8 cellular contexts compared by ENCODE assay signal in genomic region chr11:93236741-93237675, GRCh38. TPM values are rescaled to one million over a fixed set of nuclear protein-coding genes. Genes with fewer than 3 reads are reported as not detected.
DNase-seq lines count a peak whose midpoint lies in the region; ATAC-seq and TF ChIP-seq lines count a peak whose summit lies in the region.

No MANE protein-coding gene starts in this region.

- no peak overlapping the region for H3K14ac ChIP-seq in mesenchymal stem cell (ENCODE audit: low read length in 2 of 2)

- WGBS in mesenchymal stem cell = 57% methylated on average over 10 of the region's 10 CpGs

- H3K4ac ChIP-seq in mesenchymal stem cell (ENCODE audit: low read depth in 1 of 2, low read length in 2 of 2) = no peak overlapping the region

- no peaks in the 10 kb centered on the region for H3K9me3 ChIP-seq in mesenchymal stem cell (ENCODE audit: control insufficient read depth, low read length)

- no peak overlapping the region for H3K27ac Mint-ChIP-seq in T-helper 2 cell treated with Interferon-gamma antibody and Interleukin-4, amounts not matched to agents 5 μg/mL and 100 μg/mL, for 36 hours

- H3K79me1 ChIP-seq in mesenchymal stem cell (replicated peaks; ENCODE audit: low read length, poor library complexity, severe bottlenecking) = no peaks in the 10 kb centered on the region

- H3K36me3 ChIP-seq in mesenchymal stem cell (ENCODE audit: control insufficient read depth in 1 of 2, insufficient read depth in 2 of 2, low read depth in 1 of 2, low read length in 2 of 2) = no peaks in the 10 kb centered on the region

- H3K4me1 ChIP-seq in mesenchymal stem cell (ENCODE audit: control insufficient read depth, insufficient read depth, low read depth, low read length) = no peaks in the 10 kb centered on the region

- H3K4me3 ChIP-seq in AG09309 (ENCODE audit: control insufficient read depth, low read depth, low read length) (no peak overlapping the region), GM12875 (ENCODE audit: low read depth, low read length) (no peak overlapping the region), choroid plexus epithelial cell (ENCODE audit: low read depth, low read length) (no peak overlapping the region), mesenchymal stem cell (ENCODE audit: insufficient read depth in 1 of 2, low read depth in 1 of 2, low read length in 2 of 2) (no peak overlapping the region), coronary artery (no peak overlapping the region)

- no peak overlapping the region for H3K27ac ChIP-seq in mesenchymal stem cell (ENCODE audit: low read length, poor library complexity, severe bottlenecking)
- H3K27ac ChIP-seq in coronary artery = no peak overlapping the region

- H3K4me1 Mint-ChIP-seq in T-helper 2 cell treated with Interferon-gamma antibody and Interleukin-4, amounts not matched to agents 5 μg/mL and 100 μg/mL, for 36 hours (ENCODE audit: low read depth) = peaks cover 2% of the 10 kb centered on the region

- ATAC-seq in HG03025 (IDR thresholded peaks at IDR 0.05; ENCODE audit: low FRiP score, unreplicated experiment) = peak; percentile 46

- H3K36me3 Mint-ChIP-seq in T-helper 2 cell treated with Interferon-gamma antibody and Interleukin-4, amounts not matched to agents 5 μg/mL and 100 μg/mL, for 36 hours (ENCODE audit: low read depth) = no peaks in the 10 kb centered on the region

- no peak overlapping the region for H2BK120ac ChIP-seq in mesenchymal stem cell (ENCODE audit: low read depth, low read length)

- H3K18ac ChIP-seq in mesenchymal stem cell (ENCODE audit: low read depth in 1 of 2, low read length in 2 of 2) = no peak overlapping the region

- H4K8ac ChIP-seq in mesenchymal stem cell (ENCODE audit: low read length) = no peak overlapping the region

- no peak overlapping the region for H3K9ac ChIP-seq in mesenchymal stem cell (ENCODE audit: low read length)

- no peak overlapping the region for H3K4me2 ChIP-seq in mesenchymal stem cell (ENCODE audit: low read length, poor library complexity, severe bottlenecking)

- no peak overlapping the region for H2AFZ ChIP-seq in mesenchymal stem cell (ENCODE audit: low read depth, low read length)

- peak; percentile 50 for TF ChIP-seq CTCF in AG09309 (IDR thresholded peaks at IDR 0.05; ENCODE audit: control insufficient read depth, insufficient read depth, low read depth, low read length, missing control alignments)
- peak; percentile 55 for TF ChIP-seq CTCF in GM12875 (IDR thresholded peaks at IDR 0.05; ENCODE audit: borderline replicate concordance, insufficient read depth, low read depth, low read length)
- TF ChIP-seq CTCF in choroid plexus epithelial cell (conservative IDR thresholded peaks at IDR 0.05; ENCODE audit: low read depth, low read length) = peak; percentile 81
- no peak for TF ChIP-seq CTCF in coronary artery (IDR thresholded peaks at IDR 0.05)

- DNase-seq in AG09309 (ENCODE audit: low read depth) (peak; percentile 8), NCI-H69 (lab: John Stamatoyannopoulos, UW) (peak; percentile 80), choroid plexus epithelial cell (ENCODE audit: low read depth) (peak; percentile 73), mesenchymal stem cell (peak; percentile 51), coronary artery (ENCODE audit: low spot score) (no peak)
- DNase-seq in T-helper 2 cell treated with Interferon-gamma antibody and Interleukin-4, amounts not matched to agents 5 μg/mL and 100 μg/mL, for 36 hours (ENCODE audit: low spot score) = no peak

- no peak overlapping the region for H2BK12ac ChIP-seq in mesenchymal stem cell (ENCODE audit: low read length in 2 of 2)

- H2BK15ac ChIP-seq in mesenchymal stem cell (ENCODE audit: low read depth, poor library complexity, severe bottlenecking) = no peak overlapping the region

- H3K27me3 Mint-ChIP-seq in T-helper 2 cell treated with Interferon-gamma antibody and Interleukin-4, amounts not matched to agents 5 μg/mL and 100 μg/mL, for 36 hours (ENCODE audit: low read depth) = peaks cover 24% of the 10 kb centered on the region

- no peak overlapping the region for H4K91ac ChIP-seq in mesenchymal stem cell (ENCODE audit: low read length)

- peaks cover 36 to 47% of the 10 kb centered on the region in 2 experiments for H3K27me3 ChIP-seq in mesenchymal stem cell (ENCODE audit: control insufficient read depth in 1 of 2, insufficient read depth in 1 of 2, low read length in 2 of 2)

- H2AK5ac ChIP-seq in mesenchymal stem cell (ENCODE audit: low read length, severe bottlenecking) = no peak overlapping the region

- H3K4me3 Mint-ChIP-seq in T-helper 2 cell treated with Interferon-gamma antibody and Interleukin-4, amounts not matched to agents 5 μg/mL and 100 μg/mL, for 36 hours = no peak overlapping the region

- no peak overlapping the region for H3K23ac ChIP-seq in mesenchymal stem cell (ENCODE audit: low read length in 2 of 2)

- no peaks in the 10 kb centered on the region for H3K9me3 Mint-ChIP-seq in T-helper 2 cell treated with Interferon-gamma antibody and Interleukin-4, amounts not matched to agents 5 μg/mL and 100 μg/mL, for 36 hours

- no peak overlapping the region for H2BK5ac ChIP-seq in mesenchymal stem cell (ENCODE audit: low read depth, low read length, poor library complexity, severe bottlenecking)

RNA-seq across cellular contexts. Expression of gene SLC36A4, which starts 39.2 kb away (rescaled TPM):
- polyA plus RNA-seq in mesenchymal stem cell (2013, experiment 1 of 2) = 10.3 TPM
- 10.7 TPM for polyA plus RNA-seq in mesenchymal stem cell (2013, experiment 2 of 2)

Comparison
In these comparisons a context has a peak if more than half of its experiments do, and no peak if none do; other contexts are left out.
1. DNase-seq: peak in AG09309 (single experiment), NCI-H69 (single experiment), choroid plexus epithelial cell (single experiment) and mesenchymal stem cell (single experiment); none in T-helper 2 cell treated with Interferon-gamma antibody and Interleukin-4, amounts not matched to agents 5 μg/mL and 100 μg/mL, for 36 hours (single experiment) and coronary artery (single experiment).